ENCODE assay signal across 12 cellular contexts in genomic region chr16:89331371-89332109, GRCh38.
DNase-seq lines count a peak whose midpoint lies in the region; ATAC-seq and TF ChIP-seq lines count a peak whose summit lies in the region.
"Had no signal": no experiment of that assay in that cellular context is flagged by ENCODE, and none has a peak within 500 bp of the region (broad histone marks: within the 10 kb centered on the region; RNA-seq: fewer than 3 reads in every experiment).

No MANE protein-coding gene starts in this region.

- no peak overlapping the region for H2AFZ ChIP-seq in trophoblast cell (ENCODE audit: insufficient read depth, low read length, poor library complexity)

- H2BK5ac ChIP-seq in trophoblast cell (ENCODE audit: low read depth, low read length, poor library complexity): no peak overlapping the region

- no peak overlapping the region for H2AK5ac ChIP-seq in trophoblast cell (ENCODE audit: low read length)

- H3K36me3 Mint-ChIP-seq in HFFc6 (ENCODE audit: low read depth): peaks cover 8% of the 10 kb centered on the region
- no peaks in the 10 kb centered on the region for H3K36me3 Mint-ChIP-seq in activated naive CD4-positive, alpha-beta T cell treated with anti-CD3 and anti-CD28 coated beads, Interleukin-2, amount 50 U/mL, for 72 hours

- H3K4me3 ChIP-seq in BLaER1 treated with 17β-estradiol and CSF1 and Interleukin-3, amounts not matched to agents 10 nM and 100 nM: no peak overlapping the region
- H3K4me3 ChIP-seq in trophoblast cell (ENCODE audit: low read depth, low read length): no peak overlapping the region
- H3K4me3 ChIP-seq: gastroesophageal sphincter, MG63 had no signal

- peaks cover 6% of the 10 kb centered on the region for H3K27me3 Mint-ChIP-seq in HFFc6 (ENCODE audit: insufficient read depth)

- WGBS in trophoblast cell (ENCODE audit: extremely low coverage, insufficient coverage, insufficient read length): no CpG with 5 or more reads among the region's 14 CpGs

- H4K91ac ChIP-seq in trophoblast cell (ENCODE audit: low read depth, low read length): no peak overlapping the region

- peak overlapping the region; percentile 66 for H3K4ac ChIP-seq in trophoblast cell (ENCODE audit: low read depth, low read length)

- no peaks in the 10 kb centered on the region for H3K9me3 ChIP-seq in BLaER1 treated with 17β-estradiol and CSF1 and Interleukin-3, amounts not matched to agents 10 nM and 100 nM (replicated peaks in 1 of 11)
- no peaks in the 10 kb centered on the region for H3K9me3 ChIP-seq in trophoblast cell (ENCODE audit: insufficient read depth, low read depth, low read length)
- H3K9me3 ChIP-seq: gastroesophageal sphincter, MG63 had no signal

- H3K36me3 ChIP-seq in BLaER1 treated with 17β-estradiol and CSF1 and Interleukin-3, amounts not matched to agents 10 nM and 100 nM: peaks cover 6 to 15% (median 13%) of the 10 kb centered on the region in 11 experiments; a peak in 18 of 22 replicates
- peaks cover 6 to 8% of the 10 kb centered on the region in 2 experiments for H3K36me3 ChIP-seq in trophoblast cell (ENCODE audit: control insufficient read depth in 1 of 2, insufficient read depth in 2 of 2, low read length in 2 of 2)
- H3K36me3 ChIP-seq: gastroesophageal sphincter, MG63 had no signal

- TF ChIP-seq CTCF in HFFc6 (IDR thresholded peaks at IDR 0.05): no peak

- peaks cover 83% of the 10 kb centered on the region for H3K4me1 Mint-ChIP-seq in HFFc6 (ENCODE audit: low read depth)

- no peak overlapping the region for H4K8ac ChIP-seq in trophoblast cell (ENCODE audit: low read depth, low read length)

- H4K20me1 ChIP-seq in BLaER1 treated with 17β-estradiol and CSF1 and Interleukin-3, amounts not matched to agents 10 nM and 100 nM: peaks cover 100% of the 10 kb centered on the region in 11 experiments

- peaks cover 29% of the 10 kb centered on the region for H3K79me2 ChIP-seq in trophoblast cell (ENCODE audit: control insufficient read depth, insufficient read depth, low read length, poor library complexity)

- H3K9me3 Mint-ChIP-seq in HFFc6: no peaks in the 10 kb centered on the region
- no peaks in the 10 kb centered on the region for H3K9me3 Mint-ChIP-seq in activated naive CD4-positive, alpha-beta T cell treated with anti-CD3 and anti-CD28 coated beads, Interleukin-2, amount 50 U/mL, for 72 hours

- peak overlapping the region; percentile 72 for H3K27ac Mint-ChIP-seq in HFFc6
- peak overlapping the region; percentile 30 to 55 for H3K27ac Mint-ChIP-seq in activated naive CD4-positive, alpha-beta T cell treated with anti-CD3 and anti-CD28 coated beads, Interleukin-2, amount 50 U/mL, for 72 hours

- H3K27ac ChIP-seq in BLaER1 treated with 17β-estradiol and CSF1 and Interleukin-3, amounts not matched to agents 10 nM and 100 nM: peak overlapping the region in 9 of 11 experiments; percentile 19 to 68 (median 30); a peak in 13 of 22 replicates
- no peak overlapping the region for H3K27ac ChIP-seq in trophoblast cell (ENCODE audit: low read depth, low read length)

- DNase-seq in HFFc6 (no peak), trophoblast cell (no peak), mucosa of gallbladder (ENCODE audit: low spot score) (no peak)
- no peak for DNase-seq in activated naive CD4-positive, alpha-beta T cell treated with anti-CD3 and anti-CD28 coated beads, Interleukin-2, amount 50 U/mL, for 72 hours (ENCODE audit: low spot score in 2 of 2)
- DNase-seq: activated CD4-positive, alpha-beta T cell treated with anti-CD3 and anti-CD28 coated beads, Interleukin-2, amount 50 U/mL, for 48 hours; DMS153; MG63; NCI-H2171 had no signal

- peaks cover 94 to 100% (median 100%) of the 10 kb centered on the region in 10 experiments for H3K4me1 ChIP-seq in BLaER1 treated with 17β-estradiol and CSF1 and Interleukin-3, amounts not matched to agents 10 nM and 100 nM
- H3K4me1 ChIP-seq in trophoblast cell (ENCODE audit: control insufficient read depth in 1 of 2, insufficient read depth in 2 of 2, low read length in 2 of 2): peaks cover 13 to 19% of the 10 kb centered on the region in 2 experiments

- no peaks in the 10 kb centered on the region for H3K27me3 ChIP-seq in BLaER1 treated with 17β-estradiol and CSF1 and Interleukin-3, amounts not matched to agents 10 nM and 100 nM
- no peaks in the 10 kb centered on the region for H3K27me3 ChIP-seq in trophoblast cell (ENCODE audit: insufficient read depth, low read length)
- H3K27me3 ChIP-seq: gastroesophageal sphincter, MG63 had no signal

- no peak overlapping the region for H2BK120ac ChIP-seq in trophoblast cell (ENCODE audit: insufficient read depth, low read length, poor library complexity)

- H3K14ac ChIP-seq in trophoblast cell (ENCODE audit: low read length): no peak overlapping the region

- no peak overlapping the region for H2BK12ac ChIP-seq in trophoblast cell (ENCODE audit: low read length)

- peak overlapping the region in 10 of 11 experiments; percentile 6 to 70 (median 26); a peak in 13 of 22 replicates for H3K9ac ChIP-seq in BLaER1 treated with 17β-estradiol and CSF1 and Interleukin-3, amounts not matched to agents 10 nM and 100 nM
- H3K9ac ChIP-seq in trophoblast cell (ENCODE audit: low read length): no peak overlapping the region

- no peak for ATAC-seq in activated naive CD4-positive, alpha-beta T cell treated with anti-CD3 and anti-CD28 coated beads, Interleukin-2, amount 50 U/mL, for 72 hours
- ATAC-seq in GM21423 (IDR thresholded peaks at IDR 0.05; ENCODE audit: unreplicated experiment) (no peak), HG03342 (IDR thresholded peaks at IDR 0.05; ENCODE audit: unreplicated experiment) (no peak)
- ATAC-seq: gastroesophageal sphincter had no signal

- no peak overlapping the region for H3K18ac ChIP-seq in trophoblast cell (ENCODE audit: low read length)

- H3K4me2 ChIP-seq in BLaER1 treated with 17β-estradiol and CSF1 and Interleukin-3, amounts not matched to agents 10 nM and 100 nM: peak overlapping the region; percentile 62 to 98 (median 90)
- H3K4me2 ChIP-seq in trophoblast cell (ENCODE audit: low read length): no peak overlapping the region

- no peak overlapping the region for H3K4me3 Mint-ChIP-seq in HFFc6

- H3K23ac ChIP-seq in trophoblast cell (ENCODE audit: low read length): no peak overlapping the region

- H4K12ac ChIP-seq in trophoblast cell (ENCODE audit: low read depth, low read length): no peak overlapping the region

- peaks cover 2% of the 10 kb centered on the region for H3K79me1 ChIP-seq in trophoblast cell (ENCODE audit: low read length)
